11 cellular contexts compared by ENCODE assay signal in the genomic region with DNA sequence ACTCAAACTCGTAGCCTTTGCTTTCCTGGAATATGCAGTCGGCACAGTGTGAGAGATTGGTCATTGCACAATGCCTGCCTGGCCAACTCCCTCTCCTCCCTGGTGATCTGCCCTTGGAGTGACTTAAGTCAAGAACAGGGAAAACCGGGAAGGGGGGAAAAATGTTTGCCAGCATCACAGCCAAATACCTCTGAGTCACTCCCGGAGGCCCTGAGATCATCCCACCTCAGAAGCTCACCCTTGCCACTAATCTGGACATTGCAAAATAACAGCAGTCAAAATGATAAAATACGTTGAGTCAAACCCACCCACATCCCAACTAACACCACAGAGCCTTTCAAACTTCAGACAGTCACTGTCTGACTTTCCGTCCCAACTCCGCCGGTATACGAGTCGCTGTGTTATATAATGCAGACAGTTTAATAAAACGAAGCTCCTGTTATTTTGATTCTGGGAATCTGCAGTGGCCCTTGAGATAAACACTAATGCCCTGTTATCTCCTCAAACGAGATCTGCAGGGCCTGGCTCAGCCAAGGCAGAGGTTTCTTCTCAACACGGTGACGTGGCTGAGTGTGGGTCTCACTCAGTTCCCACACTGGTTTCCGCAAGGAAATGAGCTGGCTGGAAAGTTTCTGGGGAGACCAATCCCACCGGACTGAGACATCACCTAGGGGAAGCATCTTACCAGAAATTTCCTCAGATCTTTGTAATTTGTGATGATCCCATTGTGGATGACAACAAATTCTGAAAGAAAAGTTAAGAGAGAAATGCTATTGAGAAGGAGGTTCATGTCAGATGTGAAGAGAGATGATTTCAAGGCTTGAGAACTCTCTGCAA. TPM values are rescaled to one million over a fixed set of nuclear protein-coding genes. Genes with fewer than 3 reads are reported as not detected.
DNase-seq lines count a peak whose midpoint lies in the region; ATAC-seq and TF ChIP-seq lines count a peak whose summit lies in the region.
"Had no signal": no experiment of that assay in that cellular context is flagged by ENCODE, and none has a peak within 500 bp of the region (broad histone marks: within the 10 kb centered on the region; RNA-seq: fewer than 3 reads in every experiment).

No MANE protein-coding gene starts in this region.

- H3K9me3 ChIP-seq in body of pancreas = no peaks in the 10 kb centered on the region
- H3K9me3 ChIP-seq in suprapubic skin = no peaks in the 10 kb centered on the region

- H3K4me3 ChIP-seq in body of pancreas = no peak overlapping the region
- H3K4me3 ChIP-seq in suprapubic skin = no peak overlapping the region

- TF ChIP-seq CTCF in body of pancreas (IDR thresholded peaks at IDR 0.05) (no peak), suprapubic skin (IDR thresholded peaks at IDR 0.05) (no peak)

- TF ChIP-seq POLR2A in body of pancreas (IDR thresholded peaks at IDR 0.05) = peak in 1 of 3 donors; percentile 16
- peak in 1 of 2 donors; percentile 56 for TF ChIP-seq POLR2A in suprapubic skin (IDR thresholded peaks at IDR 0.05)

- no peaks in the 10 kb centered on the region for H3K27me3 ChIP-seq in body of pancreas
- no peaks in the 10 kb centered on the region for H3K27me3 ChIP-seq in suprapubic skin

- DNase-seq in HPDE6-E6E7 (ENCODE audit: extremely low spot score) (peak; percentile 36), body of pancreas (peak; percentile 41 to 80 (median 68)), iris pigment epithelial cell (ENCODE audit: low read depth) (peak; percentile 98), suprapubic skin (ENCODE audit: low spot score in 2 of 2) (peak; percentile 88 to 89), OCI-M2 (lab: John Stamatoyannopoulos, UW; ENCODE audit: unreplicated experiment) (no peak), T-helper 9 cell (no peak), UCSD-AML1 (lab: John Stamatoyannopoulos, UW; ENCODE audit: unreplicated experiment) (no peak)
- DNase-seq: midbrain had no signal

- TF ChIP-seq EP300 in suprapubic skin (IDR thresholded peaks at IDR 0.05) = no peak

- H3K4me1 ChIP-seq in body of pancreas = peaks cover 26% of the 10 kb centered on the region
- peaks cover 13% of the 10 kb centered on the region for H3K4me1 ChIP-seq in suprapubic skin

- H3K36me3 ChIP-seq in body of pancreas (replicated peaks in 1 of 2; ENCODE audit: insufficient read depth in 1 of 2, low read depth in 2 of 2) = no peaks in the 10 kb centered on the region
- peaks cover 6% of the 10 kb centered on the region for H3K36me3 ChIP-seq in suprapubic skin

- WGBS in body of pancreas, 2 donors = 55 to 58% methylated on average over 16 of the region's 16 CpGs
- 62% methylated on average over 16 of the region's 16 CpGs for WGBS in suprapubic skin

- ATAC-seq in body of pancreas (peak; percentile 59), HG03520 (IDR thresholded peaks at IDR 0.05; ENCODE audit: unreplicated experiment) (no peak)
- ATAC-seq: Panc1; stimulated activated memory B cell treated with anti-CD40 and anti-IgM and Interleukin-4, amounts not matched to agents 10 μg/mL and 1 μg/mL and 100 μg/mL, for 72 hours had no signal

- H3K27ac ChIP-seq in body of pancreas = peak overlapping the region in 3 of 4 donors; percentile 43 to 66 (median 59)
- H3K27ac ChIP-seq in suprapubic skin = peak overlapping the region; percentile 47

- intact Hi-C loops in body of pancreas (cut with DNase I) = no loop called here

RNA-seq across cellular contexts. Expression of a gene that starts 22.1 kb away (rescaled TPM):
- total RNA-seq in body of pancreas = 10 to 100 TPM in 1 of 2 donors, 1 to 10 TPM in 1; 3.9 to 17.5 TPM
- 1 to 10 TPM; 2.9 to 6.9 (median 4.3) TPM for total RNA-seq in suprapubic skin

RNA-seq across cellular contexts. Expression of a gene that starts 39.1 kb away (rescaled TPM):
- total RNA-seq in body of pancreas (10 to 100 TPM; 20.4 to 33.2 TPM), suprapubic skin (10 to 100 TPM; 17.6 to 21.8 (median 19.5) TPM)

Comparison
In these comparisons a context has a peak if more than half of its experiments do, and no peak if none do; other contexts are left out.
1. DNase-seq: peak in HPDE6-E6E7 (single experiment), body of pancreas (4 of 4), iris pigment epithelial cell (single experiment) and suprapubic skin (2 of 2); none in OCI-M2 (single experiment), T-helper 9 cell (single experiment) and UCSD-AML1 (single experiment).